ENCODE assay signal across 15 cellular contexts in genomic region chr5:112915831-112916230, GRCh38. TPM values are rescaled to one million over a fixed set of nuclear protein-coding genes. Genes with fewer than 3 reads are reported as not detected.
DNase-seq lines count a peak whose midpoint lies in the region; ATAC-seq, FAIRE-seq and TF ChIP-seq lines count a peak whose summit lies in the region.
"Had no signal": no experiment of that assay in that cellular context is flagged by ENCODE, and none has a peak within 500 bp of the region (broad histone marks: within the 10 kb centered on the region; RNA-seq: fewer than 3 reads in every experiment).

No MANE protein-coding gene starts in this region.

- CTCF ChIA-PET in activated CD4-positive, alpha-beta T cell treated with anti-CD3 and anti-CD28 coated beads, Interleukin-2, amount 10 ng/mL, durations not matched to agents 7 days and 5 days (lab: Charles Lee) = interaction anchor here (1.4 to 1.5 kb wide), 2 partner anchors 19 to 35 kb away, joined by 3 to 4 read pairs; no protein-coding TSS in a partner anchor

- no peak for TF ChIP-seq CTCF in pancreas (IDR thresholded peaks at IDR 0.05)

- H3K4me1 ChIP-seq in mesenchymal stem cell (ENCODE audit: control insufficient read depth, insufficient read depth, low read depth, low read length) = peaks cover 15% of the 10 kb centered on the region
- H3K4me1 ChIP-seq in pancreas = peaks cover 27 to 48% (median 46%) of the 10 kb centered on the region in 3 donors

- no peak overlapping the region for H3K18ac ChIP-seq in mesenchymal stem cell (ENCODE audit: low read depth in 1 of 2, low read length in 2 of 2)

- peak overlapping the region; percentile 85 for H3K27ac Mint-ChIP-seq in activated CD4-positive, alpha-beta T cell treated with anti-CD3 and anti-CD28 coated beads, Interleukin-2, amount 10 ng/mL, durations not matched to agents 7 days and 5 days
- H3K27ac Mint-ChIP-seq: endodermal cell had no signal

- H3K36me3 Mint-ChIP-seq in activated CD4-positive, alpha-beta T cell treated with anti-CD3 and anti-CD28 coated beads, Interleukin-2, amount 10 ng/mL, durations not matched to agents 7 days and 5 days (ENCODE audit: low read depth) = peaks cover 79% of the 10 kb centered on the region

- POLR2A ChIA-PET in activated CD4-positive, alpha-beta T cell treated with anti-CD3 and anti-CD28 coated beads, Interleukin-2, amount 10 ng/mL, durations not matched to agents 7 days and 5 days (lab: Charles Lee) = interaction anchor here (0.6 to 1.4 kb wide), 2 partner anchors 45 to 63 kb away, joined by 4 read pairs; no protein-coding TSS in a partner anchor

- no peaks in the 10 kb centered on the region for H3K27me3 Mint-ChIP-seq in activated CD4-positive, alpha-beta T cell treated with anti-CD3 and anti-CD28 coated beads, Interleukin-2, amount 10 ng/mL, durations not matched to agents 7 days and 5 days

- H3K4me1 Mint-ChIP-seq in activated CD4-positive, alpha-beta T cell treated with anti-CD3 and anti-CD28 coated beads, Interleukin-2, amount 10 ng/mL, durations not matched to agents 7 days and 5 days = peaks cover 73% of the 10 kb centered on the region

- H2BK15ac ChIP-seq in mesenchymal stem cell (ENCODE audit: low read depth, poor library complexity, severe bottlenecking) = no peak overlapping the region

- H3K9ac ChIP-seq in mesenchymal stem cell (ENCODE audit: low read length) = peak overlapping the region; percentile 21

- no peak overlapping the region for H3K4me2 ChIP-seq in mesenchymal stem cell (ENCODE audit: low read length, poor library complexity, severe bottlenecking)
- H3K4me2 ChIP-seq: A549 had no signal

- H3K9me3 Mint-ChIP-seq in activated CD4-positive, alpha-beta T cell treated with anti-CD3 and anti-CD28 coated beads, Interleukin-2, amount 10 ng/mL, durations not matched to agents 7 days and 5 days = no peaks in the 10 kb centered on the region
- H3K9me3 Mint-ChIP-seq: endodermal cell had no signal

- H2BK5ac ChIP-seq in mesenchymal stem cell (ENCODE audit: low read depth, low read length, poor library complexity, severe bottlenecking) = no peak overlapping the region

- no peak overlapping the region for H2AK5ac ChIP-seq in mesenchymal stem cell (ENCODE audit: low read length, severe bottlenecking)

- no peak overlapping the region for H2AFZ ChIP-seq in mesenchymal stem cell (ENCODE audit: low read depth, low read length)

- peak; percentile 54 for ATAC-seq in GM19455 (IDR thresholded peaks at IDR 0.05; ENCODE audit: unreplicated experiment)
- peak; percentile 57 for ATAC-seq in HG03460 (IDR thresholded peaks at IDR 0.05; ENCODE audit: unreplicated experiment)
- no peak for ATAC-seq in pancreas
- ATAC-seq: A549 had no signal

- no peak overlapping the region for H3K27ac ChIP-seq in mesenchymal stem cell (ENCODE audit: low read length, poor library complexity, severe bottlenecking)
- no peak overlapping the region for H3K27ac ChIP-seq in pancreas
- H3K27ac ChIP-seq: A549, SK-N-MC had no signal

- H4K8ac ChIP-seq in mesenchymal stem cell (ENCODE audit: low read length) = no peak overlapping the region

- no peak overlapping the region for H3K14ac ChIP-seq in mesenchymal stem cell (ENCODE audit: low read length in 2 of 2)

- H3K4ac ChIP-seq in mesenchymal stem cell (ENCODE audit: low read depth in 1 of 2, low read length in 2 of 2) = no peak overlapping the region

- no peak overlapping the region for H2BK120ac ChIP-seq in mesenchymal stem cell (ENCODE audit: low read depth, low read length)

- no peak overlapping the region for H3K23ac ChIP-seq in mesenchymal stem cell (ENCODE audit: low read length in 2 of 2)

- no peak for FAIRE-seq in pancreas (lab: Jason Lieb, UNC)
- FAIRE-seq: A549 had no signal

- no peaks in the 10 kb centered on the region for H3K9me3 ChIP-seq in mesenchymal stem cell (ENCODE audit: control insufficient read depth, low read length)
- H3K9me3 ChIP-seq in pancreas = no peaks in the 10 kb centered on the region
- H3K9me3 ChIP-seq: A549, MG63 had no signal

- peak overlapping the region; percentile 22 for H3K4me3 Mint-ChIP-seq in activated CD4-positive, alpha-beta T cell treated with anti-CD3 and anti-CD28 coated beads, Interleukin-2, amount 10 ng/mL, durations not matched to agents 7 days and 5 days
- H3K4me3 Mint-ChIP-seq: endodermal cell had no signal

- H2BK12ac ChIP-seq in mesenchymal stem cell (ENCODE audit: low read length in 2 of 2) = no peak overlapping the region

- peak; percentile 33 for DNase-seq in activated CD4-positive, alpha-beta T cell treated with anti-CD3 and anti-CD28 coated beads, Interleukin-2, amount 10 ng/mL, durations not matched to agents 7 days and 5 days
- no peak for DNase-seq in activated CD4-positive, alpha-beta T cell treated with anti-CD3 and anti-CD28 coated beads for 4 hours
- DNase-seq in mesenchymal stem cell = no peak
- DNase-seq in iPS-NIHi7 (ENCODE audit: extremely low spot score) = no peak
- DNase-seq in pancreas = no peak
- no peak for DNase-seq in NCI-H1417 (lab: John Stamatoyannopoulos, UW)
- DNase-seq: anterior cingulate cortex, endodermal cell, mammary epithelial cell, MG63, NCI-H345 had no signal

- H4K91ac ChIP-seq in mesenchymal stem cell (ENCODE audit: low read length) = no peak overlapping the region

- 89% methylated on average over 1 of the region's 1 CpG for WGBS in mesenchymal stem cell
- WGBS in pancreas, 2 donors = 33 to 38% methylated on average over 1 of the region's 1 CpG

- peaks cover 15% of the 10 kb centered on the region for H3K79me1 ChIP-seq in mesenchymal stem cell (replicated peaks; ENCODE audit: low read length, poor library complexity, severe bottlenecking)

- peaks cover 21 to 60% of the 10 kb centered on the region in 2 experiments for H3K36me3 ChIP-seq in mesenchymal stem cell (ENCODE audit: control insufficient read depth in 1 of 2, insufficient read depth in 2 of 2, low read depth in 1 of 2, low read length in 2 of 2)
- peaks cover 0 to 4% (median 0%) of the 10 kb centered on the region in 3 donors for H3K36me3 ChIP-seq in pancreas

- no peaks in the 10 kb centered on the region for H3K27me3 ChIP-seq in mesenchymal stem cell (ENCODE audit: control insufficient read depth in 1 of 2, insufficient read depth in 1 of 2, low read length in 2 of 2)
- H3K27me3 ChIP-seq in pancreas = no peaks in the 10 kb centered on the region
- H3K27me3 ChIP-seq: MG63 had no signal

- intact Hi-C loops in pancreas (cut with DNase I) = no loop called here

- H3K4me3 ChIP-seq in mesenchymal stem cell (ENCODE audit: insufficient read depth in 1 of 2, low read depth in 1 of 2, low read length in 2 of 2) = peak overlapping the region in 1 of 2 experiments; percentile 21
- H3K4me3 ChIP-seq in pancreas = no peak overlapping the region
- H3K4me3 ChIP-seq: A549, MG63, SK-N-MC had no signal

RNA-seq across cellular contexts. Expression of gene REEP5, which starts 6.2 kb away (rescaled TPM):
- 10 to 100 TPM; 75.1 to 80.3 TPM for total RNA-seq in activated CD4-positive, alpha-beta T cell treated with anti-CD3 and anti-CD28 coated beads, Interleukin-2, amount 10 ng/mL, durations not matched to agents 7 days and 5 days
- polyA plus RNA-seq in mesenchymal stem cell (2013, experiment 1 of 2) = 80.8 TPM
- polyA plus RNA-seq in mesenchymal stem cell (2013, experiment 2 of 2) = 89.2 TPM
- 10 to 100 TPM; 67.0 to 84.7 (median 74.2) TPM for total RNA-seq in pancreas
- 10 to 100 TPM; 33.0 to 54.9 TPM for polyA plus RNA-seq in pancreas

RNA-seq across cellular contexts. Expression of gene SRP19, which starts 54.7 kb away (rescaled TPM):
- total RNA-seq in activated CD4-positive, alpha-beta T cell treated with anti-CD3 and anti-CD28 coated beads, Interleukin-2, amount 10 ng/mL, durations not matched to agents 7 days and 5 days = 10 to 100 TPM; 51.9 to 64.3 TPM
- 113 TPM for polyA plus RNA-seq in mesenchymal stem cell (2013, experiment 1 of 2)
- polyA plus RNA-seq in mesenchymal stem cell (2013, experiment 2 of 2) = 115 TPM
- total RNA-seq in pancreas = 10 to 100 TPM; 12.4 to 26.6 (median 21.5) TPM
- 10 to 100 TPM; 70.3 to 72.4 TPM for polyA plus RNA-seq in pancreas

Comparison
In these comparisons a context has a peak if more than half of its experiments do, and no peak if none do; other contexts are left out.
1. ATAC-seq: peak in GM19455 (single experiment) and HG03460 (single experiment); none in pancreas (0 of 4).